ENCODE assay signal across 20 cellular contexts in genomic region chr2:192123847-192124246, GRCh38.
DNase-seq lines count a peak whose midpoint lies in the region; ATAC-seq and TF ChIP-seq lines count a peak whose summit lies in the region.
"Had no signal": no experiment of that assay in that cellular context is flagged by ENCODE, and none has a peak within 500 bp of the region (broad histone marks: within the 10 kb centered on the region; RNA-seq: fewer than 3 reads in every experiment).

No MANE protein-coding gene starts in this region.

- H3K9me3 ChIP-seq in breast epithelium (no peaks in the 10 kb centered on the region), neural cell (ENCODE audit: low read length) (no peaks in the 10 kb centered on the region), tibial artery (no peaks in the 10 kb centered on the region), H9 (ENCODE audit: control insufficient read depth, low read depth, low read length) (no peaks in the 10 kb centered on the region)
- H3K9me3 ChIP-seq: mucosa of descending colon, neutrophil had no signal

- H3K4me2 ChIP-seq in neural cell (ENCODE audit: low read length) (no peak overlapping the region), H9 (ENCODE audit: insufficient read depth, insufficient read length, low read length) (no peak overlapping the region)
- H3K4me2 ChIP-seq: hepatocyte, smooth muscle cell had no signal

- H3K4me1 Mint-ChIP-seq in MCF 10A (ENCODE audit: insufficient read depth, unreplicated experiment) (peaks cover 4% of the 10 kb centered on the region), H9 (peaks cover 0 to 7% of the 10 kb centered on the region in 2 experiments; a peak in 2 of 4 replicates)

- no peaks in the 10 kb centered on the region for H3K79me1 ChIP-seq in H9 (ENCODE audit: insufficient read depth, low read depth, low read length, poor library complexity, severe bottlenecking)

- no peak overlapping the region for H3K23ac ChIP-seq in H9 (ENCODE audit: insufficient read length, low read depth, low read length)

- no peak overlapping the region for H3K4me3 Mint-ChIP-seq in MCF 10A (ENCODE audit: unreplicated experiment)
- no peak overlapping the region for H3K4me3 Mint-ChIP-seq in H9
- H3K4me3 Mint-ChIP-seq: CD4-positive, CD25-positive, alpha-beta regulatory T cell had no signal

- intact Hi-C loops in MCF 10A (cut with micrococcal nuclease) (no loop called here), breast epithelium (cut with DNase I; ENCODE audit: low total_unique reads) (no loop called here), tibial artery (cut with DNase I; ENCODE audit: low total_unique reads) (no loop called here)

- TF ChIP-seq POLR2A in breast epithelium (IDR thresholded peaks at IDR 0.05), result no peak

- TF ChIP-seq RAD21 in neural cell (conservative IDR thresholded peaks at IDR 0.05), result no peak

- H3K9me2 ChIP-seq in neural cell (ENCODE audit: insufficient read depth, low read length), result no peaks in the 10 kb centered on the region

- H4K20me1 ChIP-seq in neural cell (ENCODE audit: insufficient read depth) (no peaks in the 10 kb centered on the region), H9 (ENCODE audit: control insufficient read depth, insufficient read depth, insufficient read length) (no peaks in the 10 kb centered on the region)

- H3K23me2 ChIP-seq in H9 (ENCODE audit: insufficient read length, low read depth, low read length, poor library complexity, severe bottlenecking), result no peaks in the 10 kb centered on the region

- no peak overlapping the region for H2BK15ac ChIP-seq in H9 (ENCODE audit: low read depth, low read length)

- H4K5ac ChIP-seq in H9 (ENCODE audit: insufficient read length, low read depth, low read length), result no peak overlapping the region

- no peak overlapping the region for H4K8ac ChIP-seq in H9 (replicated peaks; ENCODE audit: insufficient read length, low read depth, low read length)

- H3K4me1 ChIP-seq in breast epithelium (no peaks in the 10 kb centered on the region), tibial artery (peaks cover 0 to 15% (median 9%) of the 10 kb centered on the region in 4 donors), H9 (ENCODE audit: insufficient read depth, low read length) (no peaks in the 10 kb centered on the region; the same call in 1 of the 2 replicates)

- no peak overlapping the region for H2BK12ac ChIP-seq in H9 (ENCODE audit: insufficient read length, low read depth, low read length)

- no peak overlapping the region for H3K56ac ChIP-seq in H9 (ENCODE audit: insufficient read length, low read depth, low read length)

- H3K27ac ChIP-seq in breast epithelium (no peak overlapping the region), neural cell (ENCODE audit: low read length) (no peak overlapping the region), tibial artery (peak overlapping the region; percentile 14 to 19), H9 (ENCODE audit: insufficient read length, low read depth, low read length) (no peak overlapping the region)
- H3K27ac ChIP-seq: hepatocyte, neutrophil had no signal

- no peaks in the 10 kb centered on the region for H3K9me3 Mint-ChIP-seq in MCF 10A (ENCODE audit: unreplicated experiment)
- no peaks in the 10 kb centered on the region; a peak in 1 of 5 replicates for H3K9me3 Mint-ChIP-seq in H9

- H3K27me3 Mint-ChIP-seq in MCF 10A (ENCODE audit: insufficient read depth, unreplicated experiment) (no peaks in the 10 kb centered on the region), H9 (ENCODE audit: low read depth) (no peaks in the 10 kb centered on the region)

- H2BK20ac ChIP-seq in H9 (ENCODE audit: low read depth, low read length, poor library complexity, severe bottlenecking), result no peak overlapping the region

- no peak overlapping the region for H2BK5ac ChIP-seq in H9 (ENCODE audit: insufficient read length, low read length)

- TF ChIP-seq CTCF in MCF 10A (IDR thresholded peaks at IDR 0.05; ENCODE audit: unreplicated experiment) (no peak), breast epithelium (IDR thresholded peaks at IDR 0.05) (no peak), neural cell (IDR thresholded peaks at IDR 0.05; ENCODE audit: poor library complexity, severe bottlenecking) (no peak), tibial artery (IDR thresholded peaks at IDR 0.05) (no peak), H9 (conservative IDR thresholded peaks at IDR 0.05) (no peak)

- H3K36me3 Mint-ChIP-seq in MCF 10A (ENCODE audit: insufficient read depth, unreplicated experiment) (no peaks in the 10 kb centered on the region), H9 (ENCODE audit: insufficient read depth in 1 of 3, low read depth in 3 of 3) (no peaks in the 10 kb centered on the region)
- H3K36me3 Mint-ChIP-seq: CD4-positive, CD25-positive, alpha-beta regulatory T cell had no signal

- H3K4me3 ChIP-seq in breast epithelium (no peak overlapping the region), neural cell (ENCODE audit: low read length) (no peak overlapping the region), tibial artery (no peak overlapping the region)
- H3K4me3 ChIP-seq: hepatocyte, mucosa of descending colon, smooth muscle cell had no signal

- H3K9ac ChIP-seq in neural cell (ENCODE audit: low read length) (no peak overlapping the region), H9 (ENCODE audit: extremely low read depth, insufficient read length, low read length) (no peak overlapping the region)

- H3K79me2 ChIP-seq in neural cell (replicated peaks; ENCODE audit: insufficient read depth, low read length) (no peaks in the 10 kb centered on the region), H9 (ENCODE audit: insufficient read depth, low read length) (no peaks in the 10 kb centered on the region)
- H3K79me2 ChIP-seq: hepatocyte had no signal

- ATAC-seq in GM21390 (IDR thresholded peaks at IDR 0.05; ENCODE audit: unreplicated experiment), result no peak
- ATAC-seq: mucosa of descending colon had no signal

- POLR2A ChIA-PET in MCF 10A (lab: Yijun Ruan, JAX), result interaction anchor here (1.2 to 1.9 kb wide), 2 partner anchors 277 to 447 kb away, joined by 3 to 6 read pairs; partner anchors contain the start of gene CAVIN2

- TF ChIP-seq EP300 in neural cell (conservative IDR thresholded peaks at IDR 0.05; ENCODE audit: poor library complexity, severe bottlenecking), result peak; percentile 97

- H3K27ac Mint-ChIP-seq in MCF 10A (ENCODE audit: low read depth, unreplicated experiment), result no peak overlapping the region
- no peak overlapping the region for H3K27ac Mint-ChIP-seq in H9
- H3K27ac Mint-ChIP-seq: CD4-positive, CD25-positive, alpha-beta regulatory T cell had no signal

- H2BK120ac ChIP-seq in H9 (ENCODE audit: low read depth, low read length, poor library complexity, severe bottlenecking), result no peak overlapping the region

- no peak overlapping the region for H2AK5ac ChIP-seq in H9 (ENCODE audit: insufficient read length, low read length)

- DNase-seq in MCF 10A (ENCODE audit: unreplicated experiment), result peak; percentile 13
- DNase-seq in breast epithelium (ENCODE audit: low spot score in 2 of 2), result no peak
- peak; percentile 87 for DNase-seq in fibroblast of gingiva (ENCODE audit: low read depth)
- DNase-seq in tibial artery, result peak; percentile 57 to 65
- no peak for DNase-seq in NCI-H82 treated with DMSO at 0.1 percent for 48 hours (lab: John Stamatoyannopoulos, UW; ENCODE audit: unreplicated experiment)
- no peak for DNase-seq in H9
- DNase-seq: 8988T; activated CD4-positive, CD25-positive, alpha-beta regulatory T cell; activated effector memory CD4-positive, alpha-beta T cell treated with anti-CD3 and anti-CD28 coated beads, Interleukin-2, amount 50 U/mL, for 16 hours; CD4-positive, CD25-positive, alpha-beta regulatory T cell; cortex of kidney; DND-41; mucosa of descending colon; NCI-H82; T-helper 2 cell had no signal

- CTCF ChIA-PET in MCF 10A (lab: Yijun Ruan, JAX), result interaction anchor here (0.7 to 1.0 kb wide), 2 partner anchors 39 to 254 kb away, joined by 3 read pairs; no protein-coding TSS in a partner anchor

- no peak overlapping the region for H3K18ac ChIP-seq in H9 (ENCODE audit: insufficient read length, low read depth, low read length)

- no peaks in the 10 kb centered on the region for H3F3A ChIP-seq in neural cell (ENCODE audit: insufficient read depth, low read length, poor library complexity, severe bottlenecking)

- H2AFZ ChIP-seq in neural cell (ENCODE audit: low read depth, low read length) (no peak overlapping the region), H9 (ENCODE audit: low read length) (no peak overlapping the region)
- H2AFZ ChIP-seq: hepatocyte had no signal

- H3K27me3 ChIP-seq in breast epithelium (no peaks in the 10 kb centered on the region), neural cell (ENCODE audit: insufficient read depth, low read depth, low read length) (no peaks in the 10 kb centered on the region), tibial artery (no peaks in the 10 kb centered on the region), H9 (ENCODE audit: insufficient read depth, low read length) (no peaks in the 10 kb centered on the region)
- H3K27me3 ChIP-seq: hepatocyte, neutrophil had no signal

- H3K36me3 ChIP-seq in breast epithelium, result no peaks in the 10 kb centered on the region
- no peaks in the 10 kb centered on the region for H3K36me3 ChIP-seq in neural cell (ENCODE audit: insufficient read depth, low read length)
- H3K36me3 ChIP-seq in tibial artery, result no peaks in the 10 kb centered on the region
- H3K36me3 ChIP-seq: neutrophil had no signal

- no peak overlapping the region for H4K91ac ChIP-seq in H9 (ENCODE audit: insufficient read length, low read depth, low read length)

- no peak overlapping the region for H3K4ac ChIP-seq in H9 (ENCODE audit: low read depth, low read length)

- no peak overlapping the region for H3T11ph ChIP-seq in H9 (ENCODE audit: low read length)

- BruUV-seq in MCF 10A (replicated peaks; lab: Mats Ljungman, UMichigan), result no TSS peak

- H3K14ac ChIP-seq in H9 (ENCODE audit: insufficient read depth, low read length), result no peak overlapping the region

TF ChIP-seq in neural cell, 6 proteins besides CTCF, POLR2A, EP300 and RAD21 (continues in another document):
- TF ChIP-seq POLR2AphosphoS5 (IDR thresholded peaks at IDR 0.05) (peak; percentile 99), EZH2 (IDR thresholded peaks at IDR 0.05; ENCODE audit: borderline replicate concordance, insufficient read depth, low read length, poor library complexity, severe bottlenecking) (no peak), SMC3 (conservative IDR thresholded peaks at IDR 0.05; ENCODE audit: poor library complexity) (peak; percentile 16), TAF1 (IDR thresholded peaks at IDR 0.05; ENCODE audit: low read depth) (no peak)

Comparison
In these comparisons a context has a peak if more than half of its experiments do, and no peak if none do; other contexts are left out.
1. DNase-seq: peak in MCF 10A (single experiment), fibroblast of gingiva (single experiment) and tibial artery (2 of 2); none in breast epithelium (0 of 2), NCI-H82 treated with DMSO at 0.1 percent for 48 hours (single experiment) and H9 (single experiment).
2. H3K27ac ChIP-seq: peak in tibial artery (2 of 2); none in breast epithelium (0 of 2), neural cell (single experiment) and H9 (single experiment).